In genomic region chr12:53567961-53568360, GRCh38 we compare ENCODE assay signal across 28 cellular contexts. TPM values are rescaled to one million over a fixed set of nuclear protein-coding genes. Genes with fewer than 3 reads are reported as not detected.
A peak's percentile ranks its signal among the peaks of the same experiment; 100 is the strongest.
DNase-seq lines count a peak whose midpoint lies in the region; ATAC-seq and TF ChIP-seq lines count a peak whose summit lies in the region.
"Had no signal": no experiment of that assay in that cellular context is flagged by ENCODE, and none has a peak within 500 bp of the region (broad histone marks: within the 10 kb centered on the region; RNA-seq: fewer than 3 reads in every experiment).

No MANE protein-coding gene starts in this region.

- no peak overlapping the region for H2AK5ac ChIP-seq in mesenchymal stem cell (ENCODE audit: low read length, severe bottlenecking)

- H3K14ac ChIP-seq in mesenchymal stem cell (ENCODE audit: low read length in 2 of 2): no peak overlapping the region

- H3K4me3 Mint-ChIP-seq in activated naive CD8-positive, alpha-beta T cell: no peak overlapping the region
- H3K4me3 Mint-ChIP-seq in activated naive CD8-positive, alpha-beta T cell treated with anti-CD3 and anti-CD28 coated beads, Interleukin-2, amount 50 U/mL, for 24 hours: no peak overlapping the region
- H3K4me3 Mint-ChIP-seq: immature natural killer cell, naive B cell, type B pancreatic cell had no signal

- H3K9me3 ChIP-seq in mesenchymal stem cell (ENCODE audit: control insufficient read depth, low read length): no peaks in the 10 kb centered on the region
- H3K9me3 ChIP-seq: body of pancreas, Peyer's patch, right lobe of liver had no signal

- no peak overlapping the region for H3K23ac ChIP-seq in mesenchymal stem cell (ENCODE audit: low read length in 2 of 2)

- H3K9me3 Mint-ChIP-seq in activated naive CD8-positive, alpha-beta T cell (ENCODE audit: low read depth): no peaks in the 10 kb centered on the region
- H3K9me3 Mint-ChIP-seq in activated naive CD8-positive, alpha-beta T cell treated with anti-CD3 and anti-CD28 coated beads, Interleukin-2, amount 50 U/mL, for 24 hours: no peaks in the 10 kb centered on the region
- H3K9me3 Mint-ChIP-seq: immature natural killer cell, type B pancreatic cell had no signal

- CTCF ChIA-PET in HEK293T (lab: Yijun Ruan, JAX): no interaction called here

- peaks cover 3% of the 10 kb centered on the region for H3K4me1 ChIP-seq in mesenchymal stem cell (ENCODE audit: control insufficient read depth, insufficient read depth, low read depth, low read length)

- H3K79me1 ChIP-seq in mesenchymal stem cell (replicated peaks; ENCODE audit: low read length, poor library complexity, severe bottlenecking): peaks cover 30% of the 10 kb centered on the region

- H2BK5ac ChIP-seq in mesenchymal stem cell (ENCODE audit: low read depth, low read length, poor library complexity, severe bottlenecking): no peak overlapping the region

- no peak overlapping the region for H2BK15ac ChIP-seq in mesenchymal stem cell (ENCODE audit: low read depth, poor library complexity, severe bottlenecking)

- no peak overlapping the region for H3K4ac ChIP-seq in mesenchymal stem cell (ENCODE audit: low read depth in 1 of 2, low read length in 2 of 2)

- H3K36me3 ChIP-seq in mesenchymal stem cell (ENCODE audit: control insufficient read depth in 1 of 2, insufficient read depth in 2 of 2, low read depth in 1 of 2, low read length in 2 of 2): peaks cover 0 to 16% of the 10 kb centered on the region in 2 experiments
- H3K36me3 ChIP-seq: Peyer's patch had no signal

- WGBS in mesenchymal stem cell: 94% methylated on average over 2 of the region's 3 CpGs

- no peak overlapping the region for H4K91ac ChIP-seq in mesenchymal stem cell (ENCODE audit: low read length)

- no peak for DNase-seq in activated naive CD8-positive, alpha-beta T cell treated with anti-CD3 and anti-CD28 coated beads, Interleukin-2, amount 50 U/mL, for 24 hours
- DNase-seq in astrocyte of the hippocampus (ENCODE audit: low read depth, low spot score) (peak; percentile 23), mesenchymal stem cell (peak; percentile 10), HT-29 (ENCODE audit: low spot score) (no peak), HEK293T (ENCODE audit: extremely low spot score) (no peak), caudate nucleus (lab: John Stamatoyannopoulos, UW) (no peak)
- DNase-seq: activated CD4-positive, alpha-beta T cell treated with anti-CD3 and anti-CD28 coated beads for 4 hours; activated naive CD4-positive, alpha-beta T cell treated with anti-CD3 and anti-CD28 coated beads, Interleukin-2, amount 50 U/mL, for 16 hours; activated T-cell treated with anti-CD3 and anti-CD28 coated beads, Interleukin-2, amount 50 U/mL, for 48 hours; AML-193; body of pancreas; DMS153; effector CD8-positive, alpha-beta T cell; erythroblast; foreskin melanocyte; immature natural killer cell; mesendoderm; naive B cell; NCI-H1092; NCI-H187 treated with DMSO at 0.1 percent for 48 hours; NCI-H526; Peyer's patch; right lobe of liver had no signal

- no peak overlapping the region for H2AFZ ChIP-seq in mesenchymal stem cell (ENCODE audit: low read depth, low read length)

- no peaks in the 10 kb centered on the region for H3K27me3 Mint-ChIP-seq in activated naive CD8-positive, alpha-beta T cell
- H3K27me3 Mint-ChIP-seq in activated naive CD8-positive, alpha-beta T cell treated with anti-CD3 and anti-CD28 coated beads, Interleukin-2, amount 50 U/mL, for 24 hours: no peaks in the 10 kb centered on the region
- H3K27me3 Mint-ChIP-seq: naive B cell, type B pancreatic cell had no signal

- peak overlapping the region; percentile 35 for H3K27ac Mint-ChIP-seq in activated naive CD8-positive, alpha-beta T cell
- H3K27ac Mint-ChIP-seq in activated naive CD8-positive, alpha-beta T cell treated with anti-CD3 and anti-CD28 coated beads, Interleukin-2, amount 50 U/mL, for 24 hours: no peak overlapping the region
- H3K27ac Mint-ChIP-seq: type B pancreatic cell had no signal

- no peak for ATAC-seq in activated naive CD8-positive, alpha-beta T cell treated with anti-CD3 and anti-CD28 coated beads, Interleukin-2, amount 50 U/mL, for 24 hours
- ATAC-seq in HG02973 (IDR thresholded peaks at IDR 0.05; ENCODE audit: unreplicated experiment): no peak
- ATAC-seq: body of pancreas, HepG2, left lobe of liver, right lobe of liver had no signal

- H3K18ac ChIP-seq in mesenchymal stem cell (ENCODE audit: low read depth in 1 of 2, low read length in 2 of 2): no peak overlapping the region

- no peak overlapping the region for H3K4me2 ChIP-seq in mesenchymal stem cell (ENCODE audit: low read length, poor library complexity, severe bottlenecking)

- H3K4me1 Mint-ChIP-seq in activated naive CD8-positive, alpha-beta T cell (ENCODE audit: low read depth): peaks cover 74% of the 10 kb centered on the region
- H3K4me1 Mint-ChIP-seq in activated naive CD8-positive, alpha-beta T cell treated with anti-CD3 and anti-CD28 coated beads, Interleukin-2, amount 50 U/mL, for 24 hours: peaks cover 49% of the 10 kb centered on the region

- POLR2A ChIA-PET in HEK293T (lab: Yijun Ruan, JAX): interaction anchor here (0.7 to 1.9 kb wide), 3 partner anchors 108 to 110 kb away, joined by 3 to 6 read pairs (median 4); partner anchors contain the start of gene ATP5MC2

- H3K4me3 ChIP-seq in mesenchymal stem cell (ENCODE audit: insufficient read depth in 1 of 2, low read depth in 1 of 2, low read length in 2 of 2): no peak overlapping the region
- H3K4me3 ChIP-seq: body of pancreas, Peyer's patch, right lobe of liver had no signal

- H2BK12ac ChIP-seq in mesenchymal stem cell (ENCODE audit: low read length in 2 of 2): peak overlapping the region in 1 of 2 experiments; percentile 52

- H3K27me3 ChIP-seq in mesenchymal stem cell (ENCODE audit: control insufficient read depth in 1 of 2, insufficient read depth in 1 of 2, low read length in 2 of 2): no peaks in the 10 kb centered on the region
- H3K27me3 ChIP-seq: body of pancreas, Peyer's patch, right lobe of liver had no signal

- peaks cover 7% of the 10 kb centered on the region for H3K36me3 Mint-ChIP-seq in activated naive CD8-positive, alpha-beta T cell
- peaks cover 4% of the 10 kb centered on the region for H3K36me3 Mint-ChIP-seq in activated naive CD8-positive, alpha-beta T cell treated with anti-CD3 and anti-CD28 coated beads, Interleukin-2, amount 50 U/mL, for 24 hours (ENCODE audit: low read depth)

- H3K27ac ChIP-seq in mesenchymal stem cell (ENCODE audit: low read length, poor library complexity, severe bottlenecking): no peak overlapping the region
- H3K27ac ChIP-seq in caudate nucleus (ENCODE audit: low read depth, low read length): no peak overlapping the region
- H3K27ac ChIP-seq: body of pancreas, Peyer's patch, right lobe of liver had no signal

- no peak overlapping the region for H3K9ac ChIP-seq in mesenchymal stem cell (ENCODE audit: low read length)

- H4K8ac ChIP-seq in mesenchymal stem cell (ENCODE audit: low read length): no peak overlapping the region

- H2BK120ac ChIP-seq in mesenchymal stem cell (ENCODE audit: low read depth, low read length): no peak overlapping the region

TF ChIP-seq in HEK293T, 16 proteins besides CTCF, POLR2A, EP300 and RAD21:
- no peak for TF ChIP-seq FOXA1 (IDR thresholded peaks at IDR 0.05)
- TF ChIP-seq BHLHE40 (IDR thresholded peaks at IDR 0.05; ENCODE audit: borderline replicate concordance): no peak
- no peak for TF ChIP-seq PKNOX1 (IDR thresholded peaks at IDR 0.05)
- TF ChIP-seq SP1 (IDR thresholded peaks at IDR 0.05): no peak
- no peak for TF ChIP-seq FOXM1 (IDR thresholded peaks at IDR 0.05; ENCODE audit: borderline replicate concordance)
- TF ChIP-seq FOXK2 (IDR thresholded peaks at IDR 0.05): no peak
- TF ChIP-seq ELF4 (IDR thresholded peaks at IDR 0.05): no peak
- TF ChIP-seq HDGF (IDR thresholded peaks at IDR 0.05; ENCODE audit: borderline replicate concordance): no peak
- TF ChIP-seq LEF1 (IDR thresholded peaks at IDR 0.05; ENCODE audit: borderline replicate concordance): no peak
- TF ChIP-seq NFRKB (IDR thresholded peaks at IDR 0.05): no peak
- no peak for TF ChIP-seq ARNT (IDR thresholded peaks at IDR 0.05)
- TF ChIP-seq TARDBP (IDR thresholded peaks at IDR 0.05): no peak

RNA-seq across cellular contexts. Expression of gene ATF7, which starts 58.2 kb away (rescaled TPM):
- 24.9 TPM for polyA plus RNA-seq in mesenchymal stem cell (2013, experiment 1 of 2)
- polyA plus RNA-seq in mesenchymal stem cell (2013, experiment 2 of 2): 24.6 TPM
- total RNA-seq in HT-29 (2014; rRNA removed; shearing (Covaris generic)): 6.9 and 7.5 TPM in 2 replicates

Comparison
In these comparisons a context has a peak if more than half of its experiments do, and no peak if none do; other contexts are left out.
1. DNase-seq: peak in astrocyte of the hippocampus (single experiment) and mesenchymal stem cell (single experiment); none in activated naive CD8-positive, alpha-beta T cell treated with anti-CD3 and anti-CD28 coated beads, Interleukin-2, amount 50 U/mL, for 24 hours (single experiment), HT-29 (single experiment), HEK293T (single experiment) and caudate nucleus (0 of 61).